1 cellular context compared by ENCODE assay signal in the genomic region with DNA sequence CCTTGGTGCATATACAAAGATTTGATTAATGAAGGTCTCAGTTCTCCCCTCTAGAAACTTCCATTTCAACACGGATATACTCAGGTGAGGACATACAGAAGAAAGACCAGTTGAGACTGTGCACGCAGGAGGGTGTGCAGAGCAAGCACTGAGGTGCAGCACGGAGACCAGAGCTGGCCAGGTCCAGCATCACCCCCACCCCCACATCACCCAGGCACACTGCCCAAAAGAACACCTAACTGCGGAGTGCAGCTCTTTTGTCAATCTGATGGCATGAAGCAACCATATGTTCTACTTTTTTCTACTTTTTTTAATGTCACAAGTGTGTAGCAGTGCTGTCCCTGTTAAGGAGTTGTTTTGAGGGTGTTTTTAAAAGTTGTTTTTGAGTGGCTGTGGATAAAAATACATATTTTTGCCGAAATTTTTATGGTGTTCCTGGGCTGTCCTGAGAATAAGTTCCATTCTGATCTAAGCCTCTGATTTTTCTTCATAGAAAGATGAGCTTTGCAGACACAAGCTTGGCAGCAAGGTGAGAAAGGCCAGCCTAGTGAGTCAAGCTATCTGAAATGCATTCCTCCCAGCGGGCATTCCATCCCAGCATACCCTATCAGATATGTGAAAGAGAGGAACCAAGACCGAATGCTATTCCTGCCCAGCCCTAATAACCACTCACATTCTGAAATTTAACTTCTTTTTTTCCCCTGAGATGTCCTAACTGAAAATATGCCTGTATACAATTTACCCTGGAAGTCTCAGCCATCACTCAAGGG.
TF ChIP-seq lines count a peak whose summit lies in the region.

No MANE protein-coding gene starts in this region.

TF ChIP-seq in liver, 16 proteins besides CTCF, POLR2A, EP300 and RAD21 (continued from another document):
- no peak for TF ChIP-seq NR2F2 (IDR thresholded peaks at IDR 0.05)
